Comparison of ENCODE assay signal across 14 cellular contexts in the genomic region with DNA sequence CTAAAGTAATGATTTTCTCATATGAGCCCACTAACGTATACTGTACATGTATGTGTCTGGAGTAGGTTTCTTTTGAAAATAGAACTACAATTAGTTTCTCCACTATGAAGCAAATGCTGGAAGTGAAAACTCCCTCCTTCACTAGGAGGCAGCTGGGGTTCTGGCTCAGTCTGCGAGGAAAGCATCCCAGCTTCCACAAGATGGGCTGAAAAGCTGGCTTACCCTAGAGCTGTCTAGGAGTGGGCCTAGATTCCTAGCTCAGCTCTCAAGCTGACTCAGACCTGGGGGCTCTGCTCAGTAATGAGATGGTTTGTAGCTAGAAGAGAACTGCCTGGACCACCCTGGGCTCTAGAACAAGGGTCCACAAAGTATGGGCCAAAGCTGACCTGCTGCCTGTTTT.
DNase-seq lines count a peak whose midpoint lies in the region; ATAC-seq and TF ChIP-seq lines count a peak whose summit lies in the region.
"Had no signal": no experiment of that assay in that cellular context is flagged by ENCODE, and none has a peak within 500 bp of the region (broad histone marks: within the 10 kb centered on the region; RNA-seq: fewer than 3 reads in every experiment).

No MANE protein-coding gene starts in this region.

- H3K9me3 ChIP-seq in heart left ventricle (no peaks in the 10 kb centered on the region), ascending aorta (peaks cover 0 to 6% of the 10 kb centered on the region in 2 donors), sigmoid colon (no peaks in the 10 kb centered on the region)

- no peak for TF ChIP-seq EP300 in sigmoid colon (IDR thresholded peaks at IDR 0.05)

- H3K4me1 ChIP-seq in heart left ventricle (peaks cover 0 to 19% (median 1%) of the 10 kb centered on the region in 12 donors), ascending aorta (peaks cover 3 to 41% of the 10 kb centered on the region in 2 donors), sigmoid colon (peaks cover 0 to 38% (median 29%) of the 10 kb centered on the region in 4 donors)

- H3K36me3 ChIP-seq in heart left ventricle (no peaks in the 10 kb centered on the region), ascending aorta (peaks cover 0 to 14% of the 10 kb centered on the region in 2 donors), sigmoid colon (peaks cover 0 to 11% (median 2%) of the 10 kb centered on the region in 4 donors)
- H3K36me3 ChIP-seq: BLaER1 treated with 17β-estradiol and CSF1 and Interleukin-3, amounts not matched to agents 10 nM and 100 nM had no signal

- no peak for TF ChIP-seq POLR2A in heart left ventricle (IDR thresholded peaks at IDR 0.05)
- no peak for TF ChIP-seq POLR2A in sigmoid colon (IDR thresholded peaks at IDR 0.05)
- TF ChIP-seq POLR2A in erythroblast (IDR thresholded peaks at IDR 0.05; ENCODE audit: low read length): no peak

- intact Hi-C loops in heart left ventricle (cut with DNase I): no loop called here
- intact Hi-C loops in cardiac septum (cut with DNase I): no loop called here
- intact Hi-C loops in ascending aorta (cut with DNase I): no loop called here
- intact Hi-C loops in sigmoid colon (cut with DNase I): no loop called here

- TF ChIP-seq CTCF in heart left ventricle (IDR thresholded peaks at IDR 0.05): no peak
- no peak for TF ChIP-seq CTCF in ascending aorta (IDR thresholded peaks at IDR 0.05)
- no peak for TF ChIP-seq CTCF in sigmoid colon (IDR thresholded peaks at IDR 0.05)

- H3K27ac ChIP-seq in heart left ventricle (peak overlapping the region in 1 of 12 donors; percentile 18), ascending aorta (peak overlapping the region; percentile 54 to 61), sigmoid colon (peak overlapping the region; percentile 9 to 43 (median 30))
- H3K27ac ChIP-seq: BLaER1 treated with 17β-estradiol and CSF1 and Interleukin-3, amounts not matched to agents 10 nM and 100 nM had no signal

- 82 to 91% (median 83%) methylated on average over 2 of the region's 2 CpGs for WGBS in heart left ventricle, 4 donors
- WGBS in sigmoid colon, 2 donors: 79 to 83% methylated on average over 2 of the region's 2 CpGs

- H3K4me3 ChIP-seq in heart left ventricle (no peak overlapping the region), ascending aorta (no peak overlapping the region), sigmoid colon (no peak overlapping the region)
- H3K4me3 ChIP-seq: BLaER1 treated with 17β-estradiol and CSF1 and Interleukin-3, amounts not matched to agents 10 nM and 100 nM had no signal

- H3K27me3 ChIP-seq in heart left ventricle (no peaks in the 10 kb centered on the region), ascending aorta (no peaks in the 10 kb centered on the region), sigmoid colon (no peaks in the 10 kb centered on the region)
- H3K27me3 ChIP-seq: BLaER1 treated with 17β-estradiol and CSF1 and Interleukin-3, amounts not matched to agents 10 nM and 100 nM had no signal

- peak in 3 of 4 donors; percentile 27 to 45 (median 42) for ATAC-seq in heart left ventricle
- ATAC-seq: CD8-positive, alpha-beta T cell; HepG2 had no signal

- DNase-seq in heart left ventricle (no peak), cardiac septum (ENCODE audit: low spot score) (no peak), ascending aorta (ENCODE audit: low spot score in 2 of 2) (no peak), sigmoid colon (no peak), NCI-H748 treated with DMSO at 0.1 percent for 48 hours (lab: John Stamatoyannopoulos, UW) (no peak), erythroblast (lab: John Stamatoyannopoulos, UW) (no peak)
- DNase-seq: Calu3; CD8-positive, alpha-beta T cell; DMS79 treated with DMSO at 0.1 percent for 48 hours; GF-D8; GOT3; H7 had no signal
